11 cellular contexts compared by ENCODE assay signal in the genomic region with DNA sequence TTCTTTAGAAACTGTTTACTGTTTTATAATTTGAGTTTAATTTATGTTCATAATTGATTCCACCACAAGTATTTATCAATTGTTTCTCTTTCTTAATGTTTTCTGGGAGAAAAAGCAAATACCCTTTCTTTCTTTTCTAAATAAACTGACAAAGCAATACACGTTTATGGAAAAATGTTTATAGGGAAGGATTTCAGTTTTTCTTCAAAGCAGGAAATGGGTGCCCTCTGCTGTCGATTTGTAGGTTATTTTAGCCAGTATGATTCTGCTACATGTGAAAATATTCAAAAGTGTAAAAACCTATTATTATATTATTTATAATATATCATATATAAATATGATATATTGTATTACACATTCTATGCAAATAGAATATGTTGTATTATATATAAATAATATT.
DNase-seq lines count a peak whose midpoint lies in the region; ATAC-seq, FAIRE-seq and TF ChIP-seq lines count a peak whose summit lies in the region.
"Had no signal": no experiment of that assay in that cellular context is flagged by ENCODE, and none has a peak within 500 bp of the region (broad histone marks: within the 10 kb centered on the region; RNA-seq: fewer than 3 reads in every experiment).

No MANE protein-coding gene starts in this region.

- H3K27me3 ChIP-seq in bronchial epithelial cell (ENCODE audit: control insufficient read depth, insufficient read depth, low read length), result no peaks in the 10 kb centered on the region

- TF ChIP-seq CTCF in bronchial epithelial cell (IDR thresholded peaks at IDR 0.05; ENCODE audit: insufficient read depth, low read length, severe bottlenecking), result no peak

- ATAC-seq in HG03571 (IDR thresholded peaks at IDR 0.05; ENCODE audit: unreplicated experiment), result no peak
- ATAC-seq: activated T-cell treated with anti-CD3 and anti-CD28 coated beads, Interleukin-2, amount 50 U/mL, for 72 hours; GM12878 had no signal

- DNase-seq in Daoy (ENCODE audit: low read depth), result peak; percentile 2
- peak; percentile 3 to 28 for DNase-seq in NCI-H2081 (lab: John Stamatoyannopoulos, UW)
- peak; percentile 32 for DNase-seq in bronchial epithelial cell (ENCODE audit: low read depth)
- peak; percentile 18 for DNase-seq in midbrain (lab: John Stamatoyannopoulos, UW)
- no peak for DNase-seq in UCSD-AML1 (lab: John Stamatoyannopoulos, UW; ENCODE audit: unreplicated experiment)
- no peak for DNase-seq in epidermal melanocyte (ENCODE audit: insufficient read length, low spot score)
- no peak for DNase-seq in AG08396 (ENCODE audit: low spot score)
- DNase-seq: activated T-cell treated with anti-CD3 and anti-CD28 coated beads, Interleukin-2, amount 50 U/mL, for 72 hours; stimulated activated CD4-positive, alpha-beta T cell treated with anti-CD3 and anti-CD28 coated beads, Interleukin-15, amount 100 ng/mL, for 24 hours had no signal

- no peak for FAIRE-seq in bronchial epithelial cell (lab: Jason Lieb, UNC)
- FAIRE-seq: GM12878 had no signal

- H3K4me3 ChIP-seq in bronchial epithelial cell (ENCODE audit: low read depth, low read length), result no peak overlapping the region
- H3K4me3 ChIP-seq: GM12878 had no signal

- H3K36me3 ChIP-seq in bronchial epithelial cell (ENCODE audit: control insufficient read depth, insufficient read depth, low read length), result no peaks in the 10 kb centered on the region

Comparison
In these comparisons a context has a peak if more than half of its experiments do, and no peak if none do; other contexts are left out.
1. DNase-seq: peak in Daoy (single experiment), NCI-H2081 (2 of 2), bronchial epithelial cell (single experiment) and midbrain (single experiment); none in UCSD-AML1 (single experiment), epidermal melanocyte (single experiment) and AG08396 (single experiment).